In the genomic region with DNA sequence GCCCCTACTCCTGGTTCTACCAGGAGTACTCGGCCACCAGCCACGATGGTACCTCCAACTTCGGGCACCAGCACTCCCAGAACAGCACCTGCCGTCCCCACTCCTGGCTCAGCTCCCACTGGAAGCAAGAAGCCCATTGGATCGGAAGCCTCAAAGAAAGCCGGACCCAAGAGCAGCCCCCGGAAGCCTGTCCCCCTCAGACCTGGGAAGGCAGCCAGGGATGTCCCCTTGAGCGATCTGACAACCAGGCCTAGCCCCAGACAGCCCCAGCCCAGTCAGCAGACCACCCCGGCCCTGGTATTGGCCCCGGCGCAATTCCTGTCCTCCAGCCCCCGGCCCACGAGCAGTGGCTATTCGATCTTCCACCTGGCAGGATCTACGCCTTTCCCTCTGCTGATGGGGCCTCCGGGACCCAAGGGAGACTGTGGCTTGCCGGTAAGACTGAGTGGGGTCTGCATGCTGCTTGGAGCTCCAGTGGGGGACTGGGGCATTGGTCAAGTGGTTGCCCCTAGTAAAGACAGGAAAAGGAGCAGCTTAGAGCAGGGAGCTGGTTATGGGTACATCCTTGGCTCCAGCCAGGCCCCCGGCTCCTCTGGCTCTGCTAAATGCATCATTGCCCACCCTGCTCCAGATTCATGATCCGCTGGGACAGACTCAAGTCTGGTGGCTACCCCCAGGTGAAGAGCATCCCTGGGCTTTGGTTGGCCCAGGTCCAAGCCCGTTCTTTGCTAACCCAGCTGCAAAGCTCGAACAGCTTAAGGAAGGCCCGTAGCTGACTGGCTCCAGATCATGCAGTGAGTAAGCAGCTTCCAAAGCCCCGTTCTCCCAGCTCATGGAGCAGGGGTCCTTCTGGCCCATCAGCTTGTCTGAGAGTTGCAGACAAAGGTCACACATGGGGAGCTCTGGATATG, we compare ENCODE assay signal across 17 cellular contexts. TPM values are rescaled to one million over a fixed set of nuclear protein-coding genes. Genes with fewer than 3 reads are reported as not detected.
DNase-seq lines count a peak whose midpoint lies in the region; ATAC-seq and TF ChIP-seq lines count a peak whose summit lies in the region.
"Had no signal": no experiment of that assay in that cellular context is flagged by ENCODE, and none has a peak within 500 bp of the region (broad histone marks: within the 10 kb centered on the region; RNA-seq: fewer than 3 reads in every experiment).

No MANE protein-coding gene starts in this region.

- H3K4me1 ChIP-seq in adipocyte (ENCODE audit: control insufficient read depth, insufficient read depth, low read length): peaks cover 23% of the 10 kb centered on the region
- H3K4me1 ChIP-seq in mesendoderm (ENCODE audit: control insufficient read depth, low read depth, low read length): no peaks in the 10 kb centered on the region
- H3K4me1 ChIP-seq: colonic mucosa had no signal

- H3K9ac ChIP-seq in adipocyte (ENCODE audit: low read length): no peak overlapping the region
- no peak overlapping the region for H3K9ac ChIP-seq in mesendoderm (ENCODE audit: low read length)

- no peak overlapping the region for H3K4me2 ChIP-seq in mesendoderm (ENCODE audit: low read length)

- no peaks in the 10 kb centered on the region for H3K9me3 ChIP-seq in adipocyte (ENCODE audit: control insufficient read depth, low read length)
- H3K9me3 ChIP-seq: colonic mucosa, suprapubic skin had no signal

- H3K18ac ChIP-seq in mesendoderm (ENCODE audit: low read length): no peak overlapping the region

- peak overlapping the region; percentile 98 for H3K27ac Mint-ChIP-seq in osteocyte (ENCODE audit: unreplicated experiment)
- H3K27ac Mint-ChIP-seq: T-helper 1 cell treated with Interleukin-12 subunit alpha and Interleukin-12 subunit beta and Interleukin-4 antibody, amounts not matched to agents 30 μg/mL and 1 μg/mL, for 36 hours had no signal

- no peak overlapping the region for H3K27ac ChIP-seq in mesendoderm (ENCODE audit: low read depth, low read length)
- H3K27ac ChIP-seq: colonic mucosa, foreskin keratinocyte, suprapubic skin had no signal

- TF ChIP-seq CTCF in fibroblast of the aortic adventitia (IDR thresholded peaks at IDR 0.05; ENCODE audit: insufficient read depth, low read length): no peak
- TF ChIP-seq CTCF in osteocyte (IDR thresholded peaks at IDR 0.05): no peak

- H3K4me3 ChIP-seq in adipocyte (ENCODE audit: low read length) (no peak overlapping the region), fibroblast of the aortic adventitia (ENCODE audit: low read depth, low read length) (no peak overlapping the region), mesendoderm (ENCODE audit: low read length) (no peak overlapping the region)
- H3K4me3 ChIP-seq: colonic mucosa, suprapubic skin had no signal

- no peaks in the 10 kb centered on the region for H3K9me3 Mint-ChIP-seq in osteocyte (ENCODE audit: unreplicated experiment)
- H3K9me3 Mint-ChIP-seq: T-helper 1 cell treated with Interleukin-12 subunit alpha and Interleukin-12 subunit beta and Interleukin-4 antibody, amounts not matched to agents 30 μg/mL and 1 μg/mL, for 36 hours had no signal

- H3K4me3 Mint-ChIP-seq in osteocyte (ENCODE audit: unreplicated experiment): peak overlapping the region; percentile 20
- H3K4me3 Mint-ChIP-seq: T-helper 1 cell treated with Interleukin-12 subunit alpha and Interleukin-12 subunit beta and Interleukin-4 antibody, amounts not matched to agents 30 μg/mL and 1 μg/mL, for 36 hours had no signal

- no peaks in the 10 kb centered on the region for H3K79me2 ChIP-seq in mesendoderm (ENCODE audit: control insufficient read depth, insufficient read depth, low read length)

- no peaks in the 10 kb centered on the region for H3K27me3 Mint-ChIP-seq in osteocyte (ENCODE audit: unreplicated experiment)

- H3K56ac ChIP-seq in mesendoderm (ENCODE audit: low read length): no peak overlapping the region

- peaks cover 67% of the 10 kb centered on the region for H3K4me1 Mint-ChIP-seq in osteocyte (ENCODE audit: unreplicated experiment)

- H4K5ac ChIP-seq in mesendoderm (ENCODE audit: low read length): no peak overlapping the region

- H3K4ac ChIP-seq in mesendoderm (ENCODE audit: low read depth, low read length): no peak overlapping the region

- no peak overlapping the region for H2BK5ac ChIP-seq in mesendoderm (ENCODE audit: low read length)

- no CpG with 5 or more reads among the region's 23 CpGs for WGBS in mesendoderm (ENCODE audit: extremely low coverage, insufficient coverage, low lambda C conversion rate)

- no peak overlapping the region for H3K23ac ChIP-seq in mesendoderm (ENCODE audit: low read length)

- H2BK120ac ChIP-seq in mesendoderm (ENCODE audit: low read depth, low read length): no peak overlapping the region

- DNase-seq in EH (ENCODE audit: low read depth): peak; percentile 94
- peak; percentile 55 for DNase-seq in adipocyte (ENCODE audit: low read depth)
- peak; percentile 66 for DNase-seq in fibroblast of the aortic adventitia (ENCODE audit: low read depth)
- DNase-seq in osteocyte (ENCODE audit: extremely low spot score, unreplicated experiment): no peak
- no peak for DNase-seq in HT-29 (ENCODE audit: low spot score)
- DNase-seq in stimulated activated naive CD4-positive, alpha-beta T cell (lab: John Stamatoyannopoulos, UW): no peak
- no peak for DNase-seq in mesendoderm
- DNase-seq: activated CD4-positive, alpha-beta T cell treated with anti-CD3 and anti-CD28 coated beads, Interleukin-2, amount 50 U/mL, for 48 hours; activated gamma-delta T cell treated with Interleukin-2 at 50 U/mL for 16 hours; colonic mucosa; foreskin keratinocyte; NCI-H2171; NCI-H69; stimulated activated CD4-positive, alpha-beta T cell treated with anti-CD3 and anti-CD28 coated beads, Interleukin-12 subunit alpha, Interleukin-12 subunit beta, amount 100 ng/mL, for 4 hours had no signal

- H2BK15ac ChIP-seq in mesendoderm (replicated peaks; ENCODE audit: low read depth): no peak overlapping the region

- H3K79me1 ChIP-seq in mesendoderm (ENCODE audit: low read length): peaks cover 5% of the 10 kb centered on the region

- H2AK5ac ChIP-seq in mesendoderm (ENCODE audit: low read length): no peak overlapping the region

- H3K27me3 ChIP-seq in adipocyte (replicated peaks; ENCODE audit: control insufficient read depth, insufficient read depth, low read length) (no peaks in the 10 kb centered on the region), mesendoderm (ENCODE audit: insufficient read depth, low read length, poor library complexity) (no peaks in the 10 kb centered on the region)
- H3K27me3 ChIP-seq: colonic mucosa, foreskin keratinocyte, suprapubic skin had no signal

- H3K36me3 ChIP-seq in adipocyte (ENCODE audit: control insufficient read depth, insufficient read depth, low read length, severe bottlenecking) (peaks cover 52% of the 10 kb centered on the region), mesendoderm (ENCODE audit: control insufficient read depth, insufficient read depth, low read length) (peaks cover 1% of the 10 kb centered on the region)
- H3K36me3 ChIP-seq: colonic mucosa had no signal

- ATAC-seq in HG03097 (IDR thresholded peaks at IDR 0.05; ENCODE audit: low FRiP score, unreplicated experiment): no peak
- ATAC-seq: foreskin keratinocyte had no signal

- peaks cover 9% of the 10 kb centered on the region for H3K36me3 Mint-ChIP-seq in osteocyte (ENCODE audit: unreplicated experiment)

- no peak overlapping the region for H4K8ac ChIP-seq in mesendoderm (ENCODE audit: low read depth, low read length)

RNA-seq across cellular contexts. Expression of a gene that starts 13.9 kb away (rescaled TPM):
- total RNA-seq in fibroblast of the aortic adventitia (ENCODE audit: low replicate concordance): 2.1 and 9.6 TPM in 2 replicates
- total RNA-seq in osteocyte: 44.4 and 44.8 TPM in 2 replicates
- 14.5 and 17.6 TPM in 2 replicates for total RNA-seq in HT-29 (2014; rRNA removed; shearing (Covaris generic))
- polyA plus RNA-seq in mesendoderm (2013, experiment 1 of 2): 13.9 TPM
- polyA plus RNA-seq in mesendoderm (2013, experiment 2 of 2): 13.5 TPM

Comparison
In these comparisons a context has a peak if more than half of its experiments do, and no peak if none do; other contexts are left out.
1. DNase-seq: peak in EH (single experiment), adipocyte (single experiment) and fibroblast of the aortic adventitia (single experiment); none in osteocyte (single experiment), HT-29 (single experiment), stimulated activated naive CD4-positive, alpha-beta T cell (0 of 6) and mesendoderm (single experiment).